In the genomic region with DNA sequence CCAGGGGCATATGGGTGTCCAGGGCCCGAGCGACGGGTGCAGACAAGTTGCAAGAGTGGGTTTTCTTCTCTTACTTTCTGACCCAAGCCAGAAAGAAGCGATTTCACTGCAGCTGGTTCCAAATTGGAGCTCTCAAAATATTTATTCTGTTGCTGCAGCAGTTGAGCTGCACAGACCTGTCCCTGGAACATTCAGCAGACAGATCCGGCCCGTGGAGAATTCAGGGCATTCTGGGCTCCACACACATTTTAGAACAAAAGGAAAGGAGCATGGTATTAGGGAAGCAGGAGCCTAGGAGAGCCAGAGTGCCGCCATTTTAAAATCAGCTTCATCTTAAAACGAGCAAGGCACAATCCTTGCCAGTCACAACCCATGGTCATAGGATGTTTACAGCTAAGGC, we compare ENCODE assay signal across 2 cellular contexts.
TF ChIP-seq lines count a peak whose summit lies in the region.

No MANE protein-coding gene starts in this region.

TF ChIP-seq in GM23338, 12 proteins besides CTCF, POLR2A, EP300 and RAD21:
- TF ChIP-seq JUNB (IDR thresholded peaks at IDR 0.05; ENCODE audit: unreplicated experiment) (no peak), EZH2 (IDR thresholded peaks at IDR 0.05; ENCODE audit: low read depth, unreplicated experiment) (no peak), EZH2phosphoT487 (IDR thresholded peaks at IDR 0.05; ENCODE audit: unreplicated experiment) (no peak), CREB1 (CRISPR knock-in tag; IDR thresholded peaks at IDR 0.05; ENCODE audit: low read depth) (no peak), ZNF114 (CRISPR knock-in tag; IDR thresholded peaks at IDR 0.05) (no peak), ZNF331 (CRISPR knock-in tag; IDR thresholded peaks at IDR 0.05; ENCODE audit: low read depth) (no peak), STAT1 (IDR thresholded peaks at IDR 0.05; ENCODE audit: unreplicated experiment) (no peak), NANOG (IDR thresholded peaks at IDR 0.05; ENCODE audit: borderline replicate concordance) (no peak), POLR2AphosphoS5 (IDR thresholded peaks at IDR 0.05; ENCODE audit: low read depth) (no peak)
- TF ChIP-seq, protein P1, sequence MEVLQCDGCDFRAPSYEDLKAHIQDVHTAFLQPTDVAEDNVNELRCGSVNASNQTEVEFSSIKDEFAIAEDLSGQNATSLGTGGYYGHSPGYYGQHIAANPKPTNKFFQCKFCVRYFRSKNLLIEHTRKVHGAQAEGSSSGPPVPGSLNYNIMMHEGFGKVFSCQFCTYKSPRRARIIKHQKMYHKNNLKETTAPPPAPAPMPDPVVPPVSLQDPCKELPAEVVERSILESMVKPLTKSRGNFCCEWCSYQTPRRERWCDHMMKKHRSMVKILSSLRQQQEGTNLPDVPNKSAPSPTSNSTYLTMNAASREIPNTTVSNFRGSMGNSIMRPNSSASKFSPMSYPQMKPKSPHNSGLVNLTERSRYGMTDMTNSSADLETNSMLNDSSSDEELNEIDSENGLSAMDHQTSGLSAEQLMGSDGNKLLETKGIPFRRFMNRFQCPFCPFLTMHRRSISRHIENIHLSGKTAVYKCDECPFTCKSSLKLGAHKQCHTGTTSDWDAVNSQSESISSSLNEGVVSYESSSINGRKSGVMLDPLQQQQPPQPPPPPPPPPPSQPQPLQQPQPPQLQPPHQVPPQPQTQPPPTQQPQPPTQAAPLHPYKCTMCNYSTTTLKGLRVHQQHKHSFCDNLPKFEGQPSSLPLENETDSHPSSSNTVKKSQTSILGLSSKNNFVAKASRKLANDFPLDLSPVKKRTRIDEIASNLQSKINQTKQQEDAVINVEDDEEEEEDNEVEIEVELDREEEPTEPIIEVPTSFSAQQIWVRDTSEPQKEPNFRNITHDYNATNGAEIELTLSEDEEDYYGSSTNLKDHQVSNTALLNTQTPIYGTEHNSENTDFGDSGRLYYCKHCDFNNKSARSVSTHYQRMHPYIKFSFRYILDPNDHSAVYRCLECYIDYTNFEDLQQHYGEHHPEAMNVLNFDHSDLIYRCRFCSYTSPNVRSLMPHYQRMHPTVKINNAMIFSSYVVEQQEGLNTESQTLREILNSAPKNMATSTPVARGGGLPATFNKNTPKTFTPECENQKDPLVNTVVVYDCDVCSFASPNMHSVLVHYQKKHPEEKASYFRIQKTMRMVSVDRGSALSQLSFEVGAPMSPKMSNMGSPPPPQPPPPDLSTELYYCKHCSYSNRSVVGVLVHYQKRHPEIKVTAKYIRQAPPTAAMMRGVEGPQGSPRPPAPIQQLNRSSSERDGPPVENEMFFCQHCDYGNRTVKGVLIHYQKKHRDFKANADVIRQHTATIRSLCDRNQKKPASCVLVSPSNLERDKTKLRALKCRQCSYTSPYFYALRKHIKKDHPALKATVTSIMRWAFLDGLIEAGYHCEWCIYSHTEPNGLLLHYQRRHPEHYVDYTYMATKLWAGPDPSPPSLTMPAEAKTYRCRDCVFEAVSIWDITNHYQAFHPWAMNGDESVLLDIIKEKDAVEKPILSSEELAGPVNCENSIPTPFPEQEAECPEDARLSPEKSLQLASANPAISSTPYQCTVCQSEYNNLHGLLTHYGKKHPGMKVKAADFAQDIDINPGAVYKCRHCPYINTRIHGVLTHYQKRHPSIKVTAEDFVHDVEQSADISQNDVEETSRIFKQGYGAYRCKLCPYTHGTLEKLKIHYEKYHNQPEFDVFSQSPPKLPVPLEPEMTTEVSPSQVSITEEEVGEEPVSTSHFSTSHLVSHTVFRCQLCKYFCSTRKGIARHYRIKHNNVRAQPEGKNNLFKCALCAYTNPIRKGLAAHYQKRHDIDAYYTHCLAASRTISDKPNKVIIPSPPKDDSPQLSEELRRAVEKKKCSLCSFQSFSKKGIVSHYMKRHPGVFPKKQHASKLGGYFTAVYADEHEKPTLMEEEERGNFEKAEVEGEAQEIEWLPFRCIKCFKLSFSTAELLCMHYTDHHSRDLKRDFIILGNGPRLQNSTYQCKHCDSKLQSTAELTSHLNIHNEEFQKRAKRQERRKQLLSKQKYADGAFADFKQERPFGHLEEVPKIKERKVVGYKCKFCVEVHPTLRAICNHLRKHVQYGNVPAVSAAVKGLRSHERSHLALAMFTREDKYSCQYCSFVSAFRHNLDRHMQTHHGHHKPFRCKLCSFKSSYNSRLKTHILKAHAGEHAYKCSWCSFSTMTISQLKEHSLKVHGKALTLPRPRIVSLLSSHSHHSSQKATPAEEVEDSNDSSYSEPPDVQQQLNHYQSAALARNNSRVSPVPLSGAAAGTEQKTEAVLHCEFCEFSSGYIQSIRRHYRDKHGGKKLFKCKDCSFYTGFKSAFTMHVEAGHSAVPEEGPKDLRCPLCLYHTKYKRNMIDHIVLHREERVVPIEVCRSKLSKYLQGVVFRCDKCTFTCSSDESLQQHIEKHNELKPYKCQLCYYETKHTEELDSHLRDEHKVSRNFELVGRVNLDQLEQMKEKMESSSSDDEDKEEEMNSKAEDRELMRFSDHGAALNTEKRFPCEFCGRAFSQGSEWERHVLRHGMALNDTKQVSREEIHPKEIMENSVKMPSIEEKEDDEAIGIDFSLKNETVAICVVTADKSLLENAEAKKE (CRISPR knock-in tag; IDR thresholded peaks at IDR 0.05): no peak
- TF ChIP-seq, protein P2, sequence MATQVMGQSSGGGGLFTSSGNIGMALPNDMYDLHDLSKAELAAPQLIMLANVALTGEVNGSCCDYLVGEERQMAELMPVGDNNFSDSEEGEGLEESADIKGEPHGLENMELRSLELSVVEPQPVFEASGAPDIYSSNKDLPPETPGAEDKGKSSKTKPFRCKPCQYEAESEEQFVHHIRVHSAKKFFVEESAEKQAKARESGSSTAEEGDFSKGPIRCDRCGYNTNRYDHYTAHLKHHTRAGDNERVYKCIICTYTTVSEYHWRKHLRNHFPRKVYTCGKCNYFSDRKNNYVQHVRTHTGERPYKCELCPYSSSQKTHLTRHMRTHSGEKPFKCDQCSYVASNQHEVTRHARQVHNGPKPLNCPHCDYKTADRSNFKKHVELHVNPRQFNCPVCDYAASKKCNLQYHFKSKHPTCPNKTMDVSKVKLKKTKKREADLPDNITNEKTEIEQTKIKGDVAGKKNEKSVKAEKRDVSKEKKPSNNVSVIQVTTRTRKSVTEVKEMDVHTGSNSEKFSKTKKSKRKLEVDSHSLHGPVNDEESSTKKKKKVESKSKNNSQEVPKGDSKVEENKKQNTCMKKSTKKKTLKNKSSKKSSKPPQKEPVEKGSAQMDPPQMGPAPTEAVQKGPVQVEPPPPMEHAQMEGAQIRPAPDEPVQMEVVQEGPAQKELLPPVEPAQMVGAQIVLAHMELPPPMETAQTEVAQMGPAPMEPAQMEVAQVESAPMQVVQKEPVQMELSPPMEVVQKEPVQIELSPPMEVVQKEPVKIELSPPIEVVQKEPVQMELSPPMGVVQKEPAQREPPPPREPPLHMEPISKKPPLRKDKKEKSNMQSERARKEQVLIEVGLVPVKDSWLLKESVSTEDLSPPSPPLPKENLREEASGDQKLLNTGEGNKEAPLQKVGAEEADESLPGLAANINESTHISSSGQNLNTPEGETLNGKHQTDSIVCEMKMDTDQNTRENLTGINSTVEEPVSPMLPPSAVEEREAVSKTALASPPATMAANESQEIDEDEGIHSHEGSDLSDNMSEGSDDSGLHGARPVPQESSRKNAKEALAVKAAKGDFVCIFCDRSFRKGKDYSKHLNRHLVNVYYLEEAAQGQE (IDR thresholded peaks at IDR 0.05; ENCODE audit: unreplicated experiment): no peak

TF ChIP-seq in H1, 55 proteins besides CTCF, POLR2A, EP300 and RAD21:
- TF ChIP-seq, protein P3, sequence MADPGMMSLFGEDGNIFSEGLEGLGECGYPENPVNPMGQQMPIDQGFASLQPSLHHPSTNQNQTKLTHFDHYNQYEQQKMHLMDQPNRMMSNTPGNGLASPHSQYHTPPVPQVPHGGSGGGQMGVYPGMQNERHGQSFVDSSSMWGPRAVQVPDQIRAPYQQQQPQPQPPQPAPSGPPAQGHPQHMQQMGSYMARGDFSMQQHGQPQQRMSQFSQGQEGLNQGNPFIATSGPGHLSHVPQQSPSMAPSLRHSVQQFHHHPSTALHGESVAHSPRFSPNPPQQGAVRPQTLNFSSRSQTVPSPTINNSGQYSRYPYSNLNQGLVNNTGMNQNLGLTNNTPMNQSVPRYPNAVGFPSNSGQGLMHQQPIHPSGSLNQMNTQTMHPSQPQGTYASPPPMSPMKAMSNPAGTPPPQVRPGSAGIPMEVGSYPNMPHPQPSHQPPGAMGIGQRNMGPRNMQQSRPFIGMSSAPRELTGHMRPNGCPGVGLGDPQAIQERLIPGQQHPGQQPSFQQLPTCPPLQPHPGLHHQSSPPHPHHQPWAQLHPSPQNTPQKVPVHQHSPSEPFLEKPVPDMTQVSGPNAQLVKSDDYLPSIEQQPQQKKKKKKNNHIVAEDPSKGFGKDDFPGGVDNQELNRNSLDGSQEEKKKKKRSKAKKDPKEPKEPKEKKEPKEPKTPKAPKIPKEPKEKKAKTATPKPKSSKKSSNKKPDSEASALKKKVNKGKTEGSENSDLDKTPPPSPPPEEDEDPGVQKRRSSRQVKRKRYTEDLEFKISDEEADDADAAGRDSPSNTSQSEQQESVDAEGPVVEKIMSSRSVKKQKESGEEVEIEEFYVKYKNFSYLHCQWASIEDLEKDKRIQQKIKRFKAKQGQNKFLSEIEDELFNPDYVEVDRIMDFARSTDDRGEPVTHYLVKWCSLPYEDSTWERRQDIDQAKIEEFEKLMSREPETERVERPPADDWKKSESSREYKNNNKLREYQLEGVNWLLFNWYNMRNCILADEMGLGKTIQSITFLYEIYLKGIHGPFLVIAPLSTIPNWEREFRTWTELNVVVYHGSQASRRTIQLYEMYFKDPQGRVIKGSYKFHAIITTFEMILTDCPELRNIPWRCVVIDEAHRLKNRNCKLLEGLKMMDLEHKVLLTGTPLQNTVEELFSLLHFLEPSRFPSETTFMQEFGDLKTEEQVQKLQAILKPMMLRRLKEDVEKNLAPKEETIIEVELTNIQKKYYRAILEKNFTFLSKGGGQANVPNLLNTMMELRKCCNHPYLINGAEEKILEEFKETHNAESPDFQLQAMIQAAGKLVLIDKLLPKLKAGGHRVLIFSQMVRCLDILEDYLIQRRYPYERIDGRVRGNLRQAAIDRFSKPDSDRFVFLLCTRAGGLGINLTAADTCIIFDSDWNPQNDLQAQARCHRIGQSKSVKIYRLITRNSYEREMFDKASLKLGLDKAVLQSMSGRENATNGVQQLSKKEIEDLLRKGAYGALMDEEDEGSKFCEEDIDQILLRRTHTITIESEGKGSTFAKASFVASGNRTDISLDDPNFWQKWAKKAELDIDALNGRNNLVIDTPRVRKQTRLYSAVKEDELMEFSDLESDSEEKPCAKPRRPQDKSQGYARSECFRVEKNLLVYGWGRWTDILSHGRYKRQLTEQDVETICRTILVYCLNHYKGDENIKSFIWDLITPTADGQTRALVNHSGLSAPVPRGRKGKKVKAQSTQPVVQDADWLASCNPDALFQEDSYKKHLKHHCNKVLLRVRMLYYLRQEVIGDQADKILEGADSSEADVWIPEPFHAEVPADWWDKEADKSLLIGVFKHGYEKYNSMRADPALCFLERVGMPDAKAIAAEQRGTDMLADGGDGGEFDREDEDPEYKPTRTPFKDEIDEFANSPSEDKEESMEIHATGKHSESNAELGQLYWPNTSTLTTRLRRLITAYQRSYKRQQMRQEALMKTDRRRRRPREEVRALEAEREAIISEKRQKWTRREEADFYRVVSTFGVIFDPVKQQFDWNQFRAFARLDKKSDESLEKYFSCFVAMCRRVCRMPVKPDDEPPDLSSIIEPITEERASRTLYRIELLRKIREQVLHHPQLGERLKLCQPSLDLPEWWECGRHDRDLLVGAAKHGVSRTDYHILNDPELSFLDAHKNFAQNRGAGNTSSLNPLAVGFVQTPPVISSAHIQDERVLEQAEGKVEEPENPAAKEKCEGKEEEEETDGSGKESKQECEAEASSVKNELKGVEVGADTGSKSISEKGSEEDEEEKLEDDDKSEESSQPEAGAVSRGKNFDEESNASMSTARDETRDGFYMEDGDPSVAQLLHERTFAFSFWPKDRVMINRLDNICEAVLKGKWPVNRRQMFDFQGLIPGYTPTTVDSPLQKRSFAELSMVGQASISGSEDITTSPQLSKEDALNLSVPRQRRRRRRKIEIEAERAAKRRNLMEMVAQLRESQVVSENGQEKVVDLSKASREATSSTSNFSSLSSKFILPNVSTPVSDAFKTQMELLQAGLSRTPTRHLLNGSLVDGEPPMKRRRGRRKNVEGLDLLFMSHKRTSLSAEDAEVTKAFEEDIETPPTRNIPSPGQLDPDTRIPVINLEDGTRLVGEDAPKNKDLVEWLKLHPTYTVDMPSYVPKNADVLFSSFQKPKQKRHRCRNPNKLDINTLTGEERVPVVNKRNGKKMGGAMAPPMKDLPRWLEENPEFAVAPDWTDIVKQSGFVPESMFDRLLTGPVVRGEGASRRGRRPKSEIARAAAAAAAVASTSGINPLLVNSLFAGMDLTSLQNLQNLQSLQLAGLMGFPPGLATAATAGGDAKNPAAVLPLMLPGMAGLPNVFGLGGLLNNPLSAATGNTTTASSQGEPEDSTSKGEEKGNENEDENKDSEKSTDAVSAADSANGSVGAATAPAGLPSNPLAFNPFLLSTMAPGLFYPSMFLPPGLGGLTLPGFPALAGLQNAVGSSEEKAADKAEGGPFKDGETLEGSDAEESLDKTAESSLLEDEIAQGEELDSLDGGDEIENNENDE (IDR thresholded peaks at IDR 0.05; ENCODE audit: insufficient replicate concordance, low read length): no peak
- TF ChIP-seq ZNF274 (IDR thresholded peaks at IDR 0.05; ENCODE audit: borderline replicate concordance, extremely low read depth, low read length) (no peak), SUZ12 (IDR thresholded peaks at IDR 0.05; ENCODE audit: low read length) (no peak), CTBP2 (IDR thresholded peaks at IDR 0.05; ENCODE audit: borderline replicate concordance, insufficient read depth, insufficient read length, low read length) (no peak), PHF8 (conservative IDR thresholded peaks at IDR 0.05; ENCODE audit: low read depth, low read length) (no peak), KDM5A (IDR thresholded peaks at IDR 0.05; ENCODE audit: low read length) (no peak), TBP (IDR thresholded peaks at IDR 0.05; ENCODE audit: low read depth, low read length) (no peak), RFX5 (IDR thresholded peaks at IDR 0.05; ENCODE audit: borderline replicate concordance, low read depth, low read length) (no peak)
- TF ChIP-seq, protein P4, sequence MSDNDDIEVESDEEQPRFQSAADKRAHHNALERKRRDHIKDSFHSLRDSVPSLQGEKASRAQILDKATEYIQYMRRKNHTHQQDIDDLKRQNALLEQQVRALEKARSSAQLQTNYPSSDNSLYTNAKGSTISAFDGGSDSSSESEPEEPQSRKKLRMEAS (IDR thresholded peaks at IDR 0.05): no peak
- TF ChIP-seq, protein P5, sequence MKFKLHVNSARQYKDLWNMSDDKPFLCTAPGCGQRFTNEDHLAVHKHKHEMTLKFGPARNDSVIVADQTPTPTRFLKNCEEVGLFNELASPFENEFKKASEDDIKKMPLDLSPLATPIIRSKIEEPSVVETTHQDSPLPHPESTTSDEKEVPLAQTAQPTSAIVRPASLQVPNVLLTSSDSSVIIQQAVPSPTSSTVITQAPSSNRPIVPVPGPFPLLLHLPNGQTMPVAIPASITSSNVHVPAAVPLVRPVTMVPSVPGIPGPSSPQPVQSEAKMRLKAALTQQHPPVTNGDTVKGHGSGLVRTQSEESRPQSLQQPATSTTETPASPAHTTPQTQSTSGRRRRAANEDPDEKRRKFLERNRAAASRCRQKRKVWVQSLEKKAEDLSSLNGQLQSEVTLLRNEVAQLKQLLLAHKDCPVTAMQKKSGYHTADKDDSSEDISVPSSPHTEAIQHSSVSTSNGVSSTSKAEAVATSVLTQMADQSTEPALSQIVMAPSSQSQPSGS (IDR thresholded peaks at IDR 0.05; ENCODE audit: low read length): no peak
